In the genomic region with DNA sequence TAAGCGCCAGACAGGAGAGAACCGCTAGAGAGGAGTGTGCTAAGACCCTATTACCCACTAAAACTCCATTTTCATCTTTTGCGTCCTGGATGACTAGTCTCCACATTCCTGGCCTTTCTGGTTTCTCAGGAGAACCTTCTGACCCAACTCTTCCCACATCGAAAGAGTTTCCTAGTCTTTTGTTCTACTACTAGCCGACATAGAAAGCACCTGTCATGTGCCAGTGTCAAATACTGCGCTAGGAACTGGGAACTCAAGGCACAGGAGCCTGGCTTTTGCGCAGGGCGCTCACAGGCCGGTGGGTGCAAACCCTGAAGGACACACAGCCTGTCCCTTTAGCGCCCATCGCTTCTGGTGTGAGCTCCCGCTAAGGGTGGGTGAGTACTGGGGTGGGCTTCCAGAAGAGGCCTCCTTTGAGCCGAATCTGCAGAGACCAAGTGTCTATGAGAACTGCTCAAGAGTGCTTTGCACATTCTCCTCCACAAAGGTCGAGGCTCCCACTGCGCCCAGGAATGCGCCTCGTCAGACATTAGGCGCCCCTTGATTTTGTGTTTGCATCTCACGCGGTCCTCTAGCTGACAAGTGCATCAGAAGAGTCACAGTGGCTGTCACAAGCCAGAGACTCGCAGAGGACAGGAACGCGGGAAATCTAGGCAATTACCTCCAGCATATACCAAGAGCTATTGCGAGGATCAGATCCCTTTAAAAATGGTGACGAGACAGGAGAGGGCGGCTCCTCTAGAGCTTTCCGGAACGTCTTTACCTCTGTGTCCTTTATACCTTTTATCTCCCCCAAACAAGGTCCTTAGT, we compare ENCODE assay signal across 8 cellular contexts. TPM values are rescaled to one million over a fixed set of nuclear protein-coding genes. Genes with fewer than 3 reads are reported as not detected.
DNase-seq lines count a peak whose midpoint lies in the region; ATAC-seq and TF ChIP-seq lines count a peak whose summit lies in the region.

No MANE protein-coding gene starts in this region.

- peak overlapping the region; percentile 92 for H3K4me2 ChIP-seq in DND-41 (ENCODE audit: insufficient read depth, low read length)

- H3K9ac ChIP-seq in DND-41 (ENCODE audit: low read depth, low read length): peak overlapping the region; percentile 67

- H3K4me3 Mint-ChIP-seq in activated T-helper 1 cell treated with anti-CD3 and anti-CD28 coated beads, Interleukin-12 subunit alpha, Interleukin-12 subunit beta, Interleukin-2, Interleukin-4 antibody, amounts not matched to agents 30 ng/mL and 10 ng/mL and 1 ng/mL, durations not matched to agents 14 hours and 24 hours and 36 hours: peak overlapping the region; percentile 97
- peak overlapping the region; percentile 97 to 100 (median 98) for H3K4me3 Mint-ChIP-seq in immature natural killer cell

- H3K27me3 Mint-ChIP-seq in activated T-helper 1 cell treated with anti-CD3 and anti-CD28 coated beads, Interleukin-12 subunit alpha, Interleukin-12 subunit beta, Interleukin-2, Interleukin-4 antibody, amounts not matched to agents 30 ng/mL and 10 ng/mL and 1 ng/mL, durations not matched to agents 14 hours and 24 hours and 36 hours (ENCODE audit: insufficient read depth): peaks cover 24% of the 10 kb centered on the region
- peaks cover 39 to 47% (median 44%) of the 10 kb centered on the region in 3 donors for H3K27me3 Mint-ChIP-seq in immature natural killer cell (ENCODE audit: low read depth in 3 of 3)

- peaks cover 54% of the 10 kb centered on the region for H3K79me2 ChIP-seq in DND-41 (ENCODE audit: insufficient read depth, low read length)

- TF ChIP-seq POLR2A in suprapubic skin (IDR thresholded peaks at IDR 0.05): no peak

- no peak for ATAC-seq in DND-41 (ENCODE audit: insufficient read depth, low read depth)
- ATAC-seq in HG03135 (IDR thresholded peaks at IDR 0.05; ENCODE audit: unreplicated experiment): no peak

- peaks cover 48% of the 10 kb centered on the region for H3K4me1 Mint-ChIP-seq in activated T-helper 1 cell treated with anti-CD3 and anti-CD28 coated beads, Interleukin-12 subunit alpha, Interleukin-12 subunit beta, Interleukin-2, Interleukin-4 antibody, amounts not matched to agents 30 ng/mL and 10 ng/mL and 1 ng/mL, durations not matched to agents 14 hours and 24 hours and 36 hours (ENCODE audit: low read depth)
- H3K4me1 Mint-ChIP-seq in immature natural killer cell: peaks cover 56 to 61% of the 10 kb centered on the region in 2 donors

- TF ChIP-seq CTCF in DND-41 (IDR thresholded peaks at IDR 0.05; ENCODE audit: borderline replicate concordance, extremely low read depth, low read length, poor library complexity, severe bottlenecking) (no peak), suprapubic skin (IDR thresholded peaks at IDR 0.05) (no peak)

- peaks cover 11% of the 10 kb centered on the region for H3K36me3 Mint-ChIP-seq in activated T-helper 1 cell treated with anti-CD3 and anti-CD28 coated beads, Interleukin-12 subunit alpha, Interleukin-12 subunit beta, Interleukin-2, Interleukin-4 antibody, amounts not matched to agents 30 ng/mL and 10 ng/mL and 1 ng/mL, durations not matched to agents 14 hours and 24 hours and 36 hours (ENCODE audit: low read depth)
- peaks cover 0 to 7% (median 3%) of the 10 kb centered on the region in 3 donors for H3K36me3 Mint-ChIP-seq in immature natural killer cell

- WGBS in suprapubic skin: 30% methylated on average over 24 of the region's 28 CpGs

- H3K9me3 ChIP-seq in DND-41 (ENCODE audit: insufficient read depth, low read length, severe bottlenecking) (no peaks in the 10 kb centered on the region), suprapubic skin (no peaks in the 10 kb centered on the region)

- TF ChIP-seq EP300 in suprapubic skin (IDR thresholded peaks at IDR 0.05): no peak

- H3K4me3 ChIP-seq in DND-41 (ENCODE audit: low read depth in 1 of 2, low read length in 2 of 2) (peak overlapping the region in 1 of 2 experiments; percentile 88; a peak in 2 of 4 replicates), suprapubic skin (peak overlapping the region; percentile 96)

- H3K4me1 ChIP-seq in DND-41 (ENCODE audit: insufficient read depth, low read length) (peaks cover 70% of the 10 kb centered on the region), suprapubic skin (peaks cover 74% of the 10 kb centered on the region)

- H3K27ac ChIP-seq in DND-41 (ENCODE audit: low read length) (peak overlapping the region; percentile 86), suprapubic skin (peak overlapping the region; percentile 92)

- peaks cover 30% of the 10 kb centered on the region for H4K20me1 ChIP-seq in DND-41 (ENCODE audit: insufficient read depth, low read length)

- H3K36me3 ChIP-seq in DND-41 (ENCODE audit: insufficient read depth, low read length): peaks cover 21% of the 10 kb centered on the region
- H3K36me3 ChIP-seq in suprapubic skin: peaks cover 8% of the 10 kb centered on the region

- peak overlapping the region; percentile 98 for H3K27ac Mint-ChIP-seq in activated T-helper 1 cell treated with anti-CD3 and anti-CD28 coated beads, Interleukin-12 subunit alpha, Interleukin-12 subunit beta, Interleukin-2, Interleukin-4 antibody, amounts not matched to agents 30 ng/mL and 10 ng/mL and 1 ng/mL, durations not matched to agents 14 hours and 24 hours and 36 hours
- H3K27ac Mint-ChIP-seq in immature natural killer cell: peak overlapping the region in 2 of 6 donors; percentile 89 to 99

- H2AFZ ChIP-seq in DND-41 (ENCODE audit: low read depth, low read length): peak overlapping the region; percentile 66

- DNase-seq in DND-41: no peak
- peak; percentile 25 for DNase-seq in MV-4-11 (lab: John Stamatoyannopoulos, UW)
- no peak for DNase-seq in activated T-helper 1 cell treated with anti-CD3 and anti-CD28 coated beads, Interleukin-12 subunit alpha, Interleukin-12 subunit beta, Interleukin-2, Interleukin-4 antibody, amounts not matched to agents 30 ng/mL and 10 ng/mL and 1 ng/mL, durations not matched to agents 14 hours and 24 hours and 36 hours (ENCODE audit: low spot score)
- no peak for DNase-seq in immature natural killer cell
- DNase-seq in suprapubic skin (ENCODE audit: low spot score in 2 of 2): no peak
- no peak for DNase-seq in 8988T
- no peak for DNase-seq in T1000 (lab: John Stamatoyannopoulos, UW)

- H3K9me3 Mint-ChIP-seq in activated T-helper 1 cell treated with anti-CD3 and anti-CD28 coated beads, Interleukin-12 subunit alpha, Interleukin-12 subunit beta, Interleukin-2, Interleukin-4 antibody, amounts not matched to agents 30 ng/mL and 10 ng/mL and 1 ng/mL, durations not matched to agents 14 hours and 24 hours and 36 hours: no peaks in the 10 kb centered on the region
- H3K9me3 Mint-ChIP-seq in immature natural killer cell: peaks cover 0 to 3% (median 0%) of the 10 kb centered on the region in 6 donors

- no peaks in the 10 kb centered on the region for H3K27me3 ChIP-seq in DND-41 (ENCODE audit: insufficient read depth, low read length, poor library complexity)
- no peaks in the 10 kb centered on the region for H3K27me3 ChIP-seq in suprapubic skin

- intact Hi-C loops in activated T-helper 1 cell treated with anti-CD3 and anti-CD28 coated beads, Interleukin-12 subunit alpha, Interleukin-12 subunit beta, Interleukin-2, Interleukin-4 antibody, amounts not matched to agents 30 ng/mL and 10 ng/mL and 1 ng/mL, durations not matched to agents 14 hours and 24 hours and 36 hours (cut with micrococcal nuclease): loop anchor here (5.0 kb wide), 4 partner anchors 148 to 1362 kb away; partner anchors contain the start of genes CACNB1 and FBXL20

RNA-seq across cellular contexts. Expression of gene PSMB3, which starts 2.0 kb away (rescaled TPM):
- total RNA-seq in activated T-helper 1 cell treated with anti-CD3 and anti-CD28 coated beads, Interleukin-12 subunit alpha, Interleukin-12 subunit beta, Interleukin-2, Interleukin-4 antibody, amounts not matched to agents 30 ng/mL and 10 ng/mL and 1 ng/mL, durations not matched to agents 14 hours and 24 hours and 36 hours: 349 and 366 TPM in 2 replicates
- polyA plus RNA-seq in immature natural killer cell: 100 to 1,000 TPM; 509 to 821 (median 662) TPM
- total RNA-seq in suprapubic skin: 100 to 1,000 TPM; 106 to 186 (median 162) TPM

RNA-seq across cellular contexts. Expression of gene PCGF2, which starts 2.4 kb away (rescaled TPM):
- total RNA-seq in activated T-helper 1 cell treated with anti-CD3 and anti-CD28 coated beads, Interleukin-12 subunit alpha, Interleukin-12 subunit beta, Interleukin-2, Interleukin-4 antibody, amounts not matched to agents 30 ng/mL and 10 ng/mL and 1 ng/mL, durations not matched to agents 14 hours and 24 hours and 36 hours: 3.7 and 4.6 TPM in 2 replicates
- not detected for polyA plus RNA-seq in immature natural killer cell
- 10 to 100 TPM in 1 of 4 donors, 1 to 10 TPM in 3; 5.3 to 15.2 (median 7.0) TPM for total RNA-seq in suprapubic skin

RNA-seq across cellular contexts. Expression of gene CISD3, which starts 20.4 kb away (rescaled TPM):
- total RNA-seq in activated T-helper 1 cell treated with anti-CD3 and anti-CD28 coated beads, Interleukin-12 subunit alpha, Interleukin-12 subunit beta, Interleukin-2, Interleukin-4 antibody, amounts not matched to agents 30 ng/mL and 10 ng/mL and 1 ng/mL, durations not matched to agents 14 hours and 24 hours and 36 hours: 39.2 and 41.4 TPM in 2 replicates
- 100 to 1,000 TPM; 143 to 197 (median 160) TPM for polyA plus RNA-seq in immature natural killer cell
- 10 to 100 TPM in 2 of 4 donors, 1 to 10 TPM in 2; 6.8 to 12.7 (median 10.1) TPM for total RNA-seq in suprapubic skin

RNA-seq across cellular contexts. Expression of gene MLLT6, which starts 45.4 kb away (rescaled TPM):
- total RNA-seq in activated T-helper 1 cell treated with anti-CD3 and anti-CD28 coated beads, Interleukin-12 subunit alpha, Interleukin-12 subunit beta, Interleukin-2, Interleukin-4 antibody, amounts not matched to agents 30 ng/mL and 10 ng/mL and 1 ng/mL, durations not matched to agents 14 hours and 24 hours and 36 hours: 250 and 252 TPM in 2 replicates
- polyA plus RNA-seq in immature natural killer cell: 10 to 100 TPM in 1 of 3 donors, 1 to 10 TPM in 2; 3.8 to 24.5 (median 7.4) TPM
- 100 to 1,000 TPM in 1 of 4 donors, 10 to 100 TPM in 3; 62.7 to 136 (median 79.0) TPM for total RNA-seq in suprapubic skin

RNA-seq across cellular contexts. Expression of gene PIP4K2B, which starts 48.8 kb away (rescaled TPM):
- total RNA-seq in activated T-helper 1 cell treated with anti-CD3 and anti-CD28 coated beads, Interleukin-12 subunit alpha, Interleukin-12 subunit beta, Interleukin-2, Interleukin-4 antibody, amounts not matched to agents 30 ng/mL and 10 ng/mL and 1 ng/mL, durations not matched to agents 14 hours and 24 hours and 36 hours: 40.6 and 40.8 TPM in 2 replicates
- polyA plus RNA-seq in immature natural killer cell: 10 to 100 TPM in 2 of 3 donors, 1 to 10 TPM in 1; 6.2 to 15.4 (median 12.5) TPM
- 10 to 100 TPM; 31.0 to 46.7 (median 38.6) TPM for total RNA-seq in suprapubic skin
